Comparison of ENCODE assay signal across 1 cellular context in the genomic region with DNA sequence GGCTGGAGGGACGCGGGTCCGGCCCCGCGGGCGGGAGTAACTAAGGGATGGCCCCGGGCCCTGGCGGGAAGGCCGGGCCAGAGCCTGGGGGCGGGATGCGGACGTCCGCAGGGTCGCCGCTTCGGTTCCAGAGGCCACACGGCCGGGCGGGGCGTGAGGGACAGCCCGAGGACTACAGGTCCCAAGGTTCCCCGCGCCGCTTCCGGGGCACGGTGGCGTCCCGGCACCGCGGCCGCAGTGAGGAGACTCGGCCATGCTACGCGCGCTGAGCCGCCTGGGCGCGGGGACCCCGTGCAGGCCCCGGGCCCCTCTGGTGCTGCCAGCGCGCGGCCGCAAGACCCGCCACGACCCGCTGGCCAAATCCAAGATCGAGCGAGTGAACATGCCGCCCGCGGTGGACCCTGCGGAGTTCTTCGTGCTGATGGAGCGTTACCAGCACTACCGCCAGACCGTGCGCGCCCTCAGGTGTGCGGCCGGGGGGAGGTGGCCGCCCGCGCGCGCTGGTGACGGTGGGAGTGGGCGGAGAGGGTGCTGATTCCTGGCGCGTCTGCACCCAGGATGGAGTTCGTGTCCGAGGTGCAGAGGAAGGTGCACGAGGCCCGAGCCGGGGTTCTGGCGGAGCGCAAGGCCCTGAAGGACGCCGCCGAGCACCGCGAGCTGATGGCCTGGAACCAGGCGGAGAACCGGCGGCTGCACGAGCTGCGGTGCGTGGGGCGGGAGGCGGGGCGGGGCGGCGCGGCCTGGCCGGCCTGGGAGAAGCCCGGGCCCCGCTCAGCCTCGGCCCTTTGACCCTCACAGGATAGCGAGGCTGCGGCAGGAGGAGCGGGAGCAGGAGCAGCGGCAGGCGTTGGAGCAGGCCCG.
A peak's percentile ranks its signal among the peaks of the same experiment; 100 is the strongest.
TF ChIP-seq lines count a peak whose summit lies in the region.

A gene (plus strand): TSS at position 237 of the 861 bp plus-strand sequence. CDS start 17 bp downstream, at position 254.

TF ChIP-seq in SK-N-SH, 30 proteins besides CTCF, POLR2A, EP300 and RAD21 (continued from another document):
- TF ChIP-seq, protein P1, sequence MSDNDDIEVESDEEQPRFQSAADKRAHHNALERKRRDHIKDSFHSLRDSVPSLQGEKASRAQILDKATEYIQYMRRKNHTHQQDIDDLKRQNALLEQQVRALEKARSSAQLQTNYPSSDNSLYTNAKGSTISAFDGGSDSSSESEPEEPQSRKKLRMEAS (IDR thresholded peaks at IDR 0.05; ENCODE audit: low read depth): peak; percentile 85
- TF ChIP-seq CHD2 (IDR thresholded peaks at IDR 0.05; ENCODE audit: low read length, partially characterized antibody) (no peak), GATA2 (CRISPR knock-in tag; IDR thresholded peaks at IDR 0.05) (no peak), POLR2AphosphoS5 (IDR thresholded peaks at IDR 0.05; ENCODE audit: low read depth, low read length) (peak; percentile 61; the same call in 1 of the 2 replicates), MEF2A (IDR thresholded peaks at IDR 0.05; ENCODE audit: borderline replicate concordance, low read depth) (no peak), NRF1 (IDR thresholded peaks at IDR 0.05; ENCODE audit: low read depth, low read length) (no peak), TEAD4 (IDR thresholded peaks at IDR 0.05; ENCODE audit: borderline replicate concordance, insufficient read depth) (0 out of 2 replicates have a peak, but pooled peaks have one; percentile 13), FOXM1 (IDR thresholded peaks at IDR 0.05; ENCODE audit: low read depth) (no peak), JUND (IDR thresholded peaks at IDR 0.05) (no peak), TCF12 (IDR thresholded peaks at IDR 0.05) (no peak), YY1 (IDR thresholded peaks at IDR 0.05; ENCODE audit: low read depth) (peak; percentile 67; the same call in 1 of the 2 replicates), SMC3 (IDR thresholded peaks at IDR 0.05; ENCODE audit: low read depth, low read length) (no peak), FOSL2 (IDR thresholded peaks at IDR 0.05; ENCODE audit: borderline replicate concordance, low read depth) (no peak), FOXJ3 (CRISPR knock-in tag; IDR thresholded peaks at IDR 0.05) (no peak), MXI1 (IDR thresholded peaks at IDR 0.05; ENCODE audit: low read depth, low read length) (peak; percentile 86), EZH2phosphoT487 (IDR thresholded peaks at IDR 0.05; ENCODE audit: borderline replicate concordance, low read depth) (no peak), RCOR1 (IDR thresholded peaks at IDR 0.05; ENCODE audit: low read length) (no peak), NFIC (IDR thresholded peaks at IDR 0.05; ENCODE audit: borderline replicate concordance) (no peak), SIN3A (IDR thresholded peaks at IDR 0.05; ENCODE audit: borderline replicate concordance, low read depth, low read length) (peak; percentile 71; the same call in 1 of the 2 replicates)
- TF ChIP-seq, protein P2, sequence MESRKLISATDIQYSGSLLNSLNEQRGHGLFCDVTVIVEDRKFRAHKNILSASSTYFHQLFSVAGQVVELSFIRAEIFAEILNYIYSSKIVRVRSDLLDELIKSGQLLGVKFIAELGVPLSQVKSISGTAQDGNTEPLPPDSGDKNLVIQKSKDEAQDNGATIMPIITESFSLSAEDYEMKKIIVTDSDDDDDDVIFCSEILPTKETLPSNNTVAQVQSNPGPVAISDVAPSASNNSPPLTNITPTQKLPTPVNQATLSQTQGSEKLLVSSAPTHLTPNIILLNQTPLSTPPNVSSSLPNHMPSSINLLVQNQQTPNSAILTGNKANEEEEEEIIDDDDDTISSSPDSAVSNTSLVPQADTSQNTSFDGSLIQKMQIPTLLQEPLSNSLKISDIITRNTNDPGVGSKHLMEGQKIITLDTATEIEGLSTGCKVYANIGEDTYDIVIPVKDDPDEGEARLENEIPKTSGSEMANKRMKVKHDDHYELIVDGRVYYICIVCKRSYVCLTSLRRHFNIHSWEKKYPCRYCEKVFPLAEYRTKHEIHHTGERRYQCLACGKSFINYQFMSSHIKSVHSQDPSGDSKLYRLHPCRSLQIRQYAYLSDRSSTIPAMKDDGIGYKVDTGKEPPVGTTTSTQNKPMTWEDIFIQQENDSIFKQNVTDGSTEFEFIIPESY (IDR thresholded peaks at IDR 0.05; ENCODE audit: borderline replicate concordance, low read depth): peak; percentile 45; the same call in 1 of the 2 replicates
- TF ChIP-seq, protein P3, sequence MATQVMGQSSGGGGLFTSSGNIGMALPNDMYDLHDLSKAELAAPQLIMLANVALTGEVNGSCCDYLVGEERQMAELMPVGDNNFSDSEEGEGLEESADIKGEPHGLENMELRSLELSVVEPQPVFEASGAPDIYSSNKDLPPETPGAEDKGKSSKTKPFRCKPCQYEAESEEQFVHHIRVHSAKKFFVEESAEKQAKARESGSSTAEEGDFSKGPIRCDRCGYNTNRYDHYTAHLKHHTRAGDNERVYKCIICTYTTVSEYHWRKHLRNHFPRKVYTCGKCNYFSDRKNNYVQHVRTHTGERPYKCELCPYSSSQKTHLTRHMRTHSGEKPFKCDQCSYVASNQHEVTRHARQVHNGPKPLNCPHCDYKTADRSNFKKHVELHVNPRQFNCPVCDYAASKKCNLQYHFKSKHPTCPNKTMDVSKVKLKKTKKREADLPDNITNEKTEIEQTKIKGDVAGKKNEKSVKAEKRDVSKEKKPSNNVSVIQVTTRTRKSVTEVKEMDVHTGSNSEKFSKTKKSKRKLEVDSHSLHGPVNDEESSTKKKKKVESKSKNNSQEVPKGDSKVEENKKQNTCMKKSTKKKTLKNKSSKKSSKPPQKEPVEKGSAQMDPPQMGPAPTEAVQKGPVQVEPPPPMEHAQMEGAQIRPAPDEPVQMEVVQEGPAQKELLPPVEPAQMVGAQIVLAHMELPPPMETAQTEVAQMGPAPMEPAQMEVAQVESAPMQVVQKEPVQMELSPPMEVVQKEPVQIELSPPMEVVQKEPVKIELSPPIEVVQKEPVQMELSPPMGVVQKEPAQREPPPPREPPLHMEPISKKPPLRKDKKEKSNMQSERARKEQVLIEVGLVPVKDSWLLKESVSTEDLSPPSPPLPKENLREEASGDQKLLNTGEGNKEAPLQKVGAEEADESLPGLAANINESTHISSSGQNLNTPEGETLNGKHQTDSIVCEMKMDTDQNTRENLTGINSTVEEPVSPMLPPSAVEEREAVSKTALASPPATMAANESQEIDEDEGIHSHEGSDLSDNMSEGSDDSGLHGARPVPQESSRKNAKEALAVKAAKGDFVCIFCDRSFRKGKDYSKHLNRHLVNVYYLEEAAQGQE (IDR thresholded peaks at IDR 0.05; ENCODE audit: low read depth, low read length): peak; percentile 18; the same call in 1 of the 2 replicates
- TF ChIP-seq, protein P4, sequence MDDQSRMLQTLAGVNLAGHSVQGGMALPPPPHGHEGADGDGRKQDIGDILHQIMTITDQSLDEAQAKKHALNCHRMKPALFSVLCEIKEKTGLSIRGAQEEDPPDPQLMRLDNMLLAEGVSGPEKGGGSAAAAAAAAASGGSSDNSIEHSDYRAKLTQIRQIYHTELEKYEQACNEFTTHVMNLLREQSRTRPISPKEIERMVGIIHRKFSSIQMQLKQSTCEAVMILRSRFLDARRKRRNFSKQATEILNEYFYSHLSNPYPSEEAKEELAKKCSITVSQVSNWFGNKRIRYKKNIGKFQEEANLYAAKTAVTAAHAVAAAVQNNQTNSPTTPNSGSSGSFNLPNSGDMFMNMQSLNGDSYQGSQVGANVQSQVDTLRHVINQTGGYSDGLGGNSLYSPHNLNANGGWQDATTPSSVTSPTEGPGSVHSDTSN (IDR thresholded peaks at IDR 0.05): no peak
